In genomic region chr19:55648657-55649578, GRCh38 we compare ENCODE assay signal across 9 cellular contexts. TPM values are rescaled to one million over a fixed set of nuclear protein-coding genes. Genes with fewer than 3 reads are reported as not detected.
DNase-seq lines count a peak whose midpoint lies in the region; ATAC-seq and TF ChIP-seq lines count a peak whose summit lies in the region.
"Had no signal": no experiment of that assay in that cellular context is flagged by ENCODE, and none has a peak within 500 bp of the region (broad histone marks: within the 10 kb centered on the region; RNA-seq: fewer than 3 reads in every experiment).

No MANE protein-coding gene starts in this region.

- peaks cover 16% of the 10 kb centered on the region for H3K4me1 ChIP-seq in Loucy (ENCODE audit: insufficient read depth, low read length, poor library complexity, severe bottlenecking)

- no peak for TF ChIP-seq CTCF in AG10803 (conservative IDR thresholded peaks at IDR 0.05; ENCODE audit: low read length)
- no peak for TF ChIP-seq CTCF in Loucy (conservative IDR thresholded peaks at IDR 0.05; ENCODE audit: low read length)
- TF ChIP-seq CTCF in natural killer cell (IDR thresholded peaks at IDR 0.05), result no peak

- peak overlapping the region; percentile 83 for H3K27ac Mint-ChIP-seq in dendritic cell treated with granulocyte-macrophage colony-stimulating factor and Interleukin-4, amounts not matched to agents 40 ng/mL and 50 ng/mL, for 4 days
- peak overlapping the region in 1 of 2 donors; percentile 76 for H3K27ac Mint-ChIP-seq in natural killer cell

- peak overlapping the region; percentile 76 for H3K4me3 ChIP-seq in AG10803 (ENCODE audit: low read length)
- peak overlapping the region; percentile 75 for H3K4me3 ChIP-seq in Loucy (ENCODE audit: low read length, poor library complexity, severe bottlenecking)
- H3K4me3 ChIP-seq: PC-9 had no signal

- peak overlapping the region; percentile 76 for H2AFZ ChIP-seq in Loucy (ENCODE audit: low read length)
- H2AFZ ChIP-seq: PC-9 had no signal

- H4K20me1 ChIP-seq in Loucy (ENCODE audit: insufficient read depth, low read length, poor library complexity, severe bottlenecking), result peaks cover 4% of the 10 kb centered on the region

- H3K27me3 Mint-ChIP-seq in dendritic cell treated with granulocyte-macrophage colony-stimulating factor and Interleukin-4, amounts not matched to agents 40 ng/mL and 50 ng/mL, for 4 days, result peaks cover 4% of the 10 kb centered on the region
- H3K27me3 Mint-ChIP-seq in natural killer cell (ENCODE audit: low read depth in 2 of 2), result peaks cover 0 to 7% of the 10 kb centered on the region in 2 donors

- H3K9me3 ChIP-seq in Loucy (ENCODE audit: insufficient read depth, low read depth, low read length), result no peaks in the 10 kb centered on the region

- ATAC-seq in natural killer cell (no peak), GM19463 (IDR thresholded peaks at IDR 0.05; ENCODE audit: unreplicated experiment) (no peak), HG03196 (IDR thresholded peaks at IDR 0.05; ENCODE audit: unreplicated experiment) (no peak), GM18867 (IDR thresholded peaks at IDR 0.05; ENCODE audit: unreplicated experiment) (no peak)

- peak overlapping the region; percentile 93 for H3K4me3 Mint-ChIP-seq in dendritic cell treated with granulocyte-macrophage colony-stimulating factor and Interleukin-4, amounts not matched to agents 40 ng/mL and 50 ng/mL, for 4 days
- peak overlapping the region; percentile 83 for H3K4me3 Mint-ChIP-seq in natural killer cell

- no peaks in the 10 kb centered on the region for H3K27me3 ChIP-seq in Loucy (ENCODE audit: insufficient read depth, low read length, poor library complexity, severe bottlenecking)

- H3K9me3 Mint-ChIP-seq in dendritic cell treated with granulocyte-macrophage colony-stimulating factor and Interleukin-4, amounts not matched to agents 40 ng/mL and 50 ng/mL, for 4 days, result no peaks in the 10 kb centered on the region
- no peaks in the 10 kb centered on the region for H3K9me3 Mint-ChIP-seq in natural killer cell

- no peaks in the 10 kb centered on the region for H3F3A ChIP-seq in Loucy (ENCODE audit: low read depth)

- peak overlapping the region; percentile 87 for H3K9ac ChIP-seq in Loucy (ENCODE audit: low read depth, low read length, poor library complexity, severe bottlenecking)

- H3K4me2 ChIP-seq in Loucy (ENCODE audit: low read depth, low read length, poor library complexity, severe bottlenecking), result peak overlapping the region; percentile 99
- H3K4me2 ChIP-seq: PC-9 had no signal

- intact Hi-C loops in dendritic cell treated with granulocyte-macrophage colony-stimulating factor and Interleukin-4, amounts not matched to agents 40 ng/mL and 50 ng/mL, for 4 days (cut with micrococcal nuclease), result no loop called here
- intact Hi-C loops in natural killer cell (cut with micrococcal nuclease), result no loop called here

- peaks cover 40% of the 10 kb centered on the region for H3K79me2 ChIP-seq in Loucy (ENCODE audit: insufficient read depth, low read length)

- peaks cover 74% of the 10 kb centered on the region for H3K36me3 Mint-ChIP-seq in dendritic cell treated with granulocyte-macrophage colony-stimulating factor and Interleukin-4, amounts not matched to agents 40 ng/mL and 50 ng/mL, for 4 days (ENCODE audit: low read depth)
- no peaks in the 10 kb centered on the region for H3K36me3 Mint-ChIP-seq in natural killer cell

- no peaks in the 10 kb centered on the region; the same call in 1 of the 2 replicates for H3K36me3 ChIP-seq in Loucy (ENCODE audit: insufficient read depth, low read length)

- DNase-seq in AG10803 (ENCODE audit: low read depth) (no peak), natural killer cell (no peak)
- no peak for DNase-seq in activated effector memory CD4-positive, alpha-beta T cell treated with anti-CD3 and anti-CD28 coated beads, Interleukin-2, amount 50 U/mL, for 16 hours

- peaks cover 56% of the 10 kb centered on the region for H3K4me1 Mint-ChIP-seq in dendritic cell treated with granulocyte-macrophage colony-stimulating factor and Interleukin-4, amounts not matched to agents 40 ng/mL and 50 ng/mL, for 4 days (ENCODE audit: low read depth)
- H3K4me1 Mint-ChIP-seq in natural killer cell, result peaks cover 9 to 34% of the 10 kb centered on the region in 2 donors

- no peaks in the 10 kb centered on the region for H3K9me2 ChIP-seq in Loucy (replicated peaks; ENCODE audit: low read depth, low read length)

RNA-seq across cellular contexts. Expression of gene CCDC106, which starts 0.9 kb away (rescaled TPM):
- total RNA-seq in natural killer cell, result 1 to 10 TPM; 2.0 to 3.2 (median 3.2) TPM

RNA-seq across cellular contexts. Expression of gene ZNF581, which starts 5.5 kb away (rescaled TPM):
- 10 to 100 TPM; 15.4 to 21.9 (median 19.0) TPM for total RNA-seq in natural killer cell

RNA-seq across cellular contexts. Expression of gene U2AF2, which starts 5.9 kb away (rescaled TPM):
- 100 to 1,000 TPM; 304 to 322 (median 321) TPM for total RNA-seq in natural killer cell

RNA-seq across cellular contexts. Expression of gene ZNF580, which starts 8.1 kb away (rescaled TPM):
- total RNA-seq in natural killer cell, result 10 to 100 TPM; 38.0 to 46.0 (median 40.0) TPM

RNA-seq across cellular contexts. Expression of gene ZNF784, which starts 24.6 kb away (rescaled TPM):
- 1 to 10 TPM; 6.4 to 7.9 (median 7.1) TPM for total RNA-seq in natural killer cell
